Comparison of ENCODE assay signal across 27 cellular contexts in the genomic region with DNA sequence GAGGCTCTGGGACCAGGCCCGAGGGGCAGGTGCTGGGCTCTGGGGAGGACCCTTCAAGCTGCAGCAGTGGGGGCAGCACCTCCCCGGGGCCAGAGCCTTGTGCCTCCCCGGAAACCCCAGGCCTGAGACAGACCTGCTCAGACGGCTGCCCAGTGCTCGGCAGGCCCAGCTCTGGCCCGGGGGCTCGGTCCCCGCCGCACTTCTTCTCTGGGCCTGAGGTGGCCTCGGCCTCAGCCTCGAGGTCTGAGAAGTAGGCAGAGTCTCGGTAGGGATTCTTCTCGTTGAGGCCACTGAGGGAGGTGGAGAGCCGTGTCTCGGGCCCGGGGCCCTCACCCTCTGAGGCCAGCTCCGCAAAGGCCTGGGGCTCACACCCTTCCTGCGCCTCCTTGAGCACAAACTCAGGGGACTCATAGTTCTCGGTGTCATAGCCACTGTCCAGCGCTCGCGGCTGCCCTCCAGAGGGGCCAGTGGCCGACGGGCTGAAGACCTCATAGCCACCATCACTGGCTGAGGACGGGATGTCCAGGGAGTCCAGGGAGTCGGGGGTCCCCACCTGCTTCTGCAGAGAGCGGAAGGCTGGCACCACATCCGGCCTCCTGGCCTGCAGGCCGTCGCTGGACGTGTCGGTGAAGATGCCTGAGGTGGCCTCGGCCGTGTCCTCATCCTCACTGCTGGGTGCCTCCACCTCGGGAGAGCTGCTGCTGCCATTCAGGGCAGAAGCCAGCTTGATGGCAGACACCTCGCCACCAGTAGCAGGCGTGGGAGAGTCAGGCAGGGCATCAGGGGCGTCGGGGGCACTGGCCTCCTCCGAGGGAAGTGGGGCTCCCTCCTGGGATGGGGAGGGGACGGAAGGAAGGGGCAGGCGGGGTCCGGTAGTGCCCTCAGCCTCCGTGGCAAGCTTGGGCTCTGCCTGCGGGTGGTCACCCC. TPM values are rescaled to one million over a fixed set of nuclear protein-coding genes. Genes with fewer than 3 reads are reported as not detected.
DNase-seq lines count a peak whose midpoint lies in the region; ATAC-seq and TF ChIP-seq lines count a peak whose summit lies in the region.
"Had no signal": no experiment of that assay in that cellular context is flagged by ENCODE, and none has a peak within 500 bp of the region (broad histone marks: within the 10 kb centered on the region; RNA-seq: fewer than 3 reads in every experiment).

No MANE protein-coding gene starts in this region.

- H3K9me3 ChIP-seq in CD8-positive, alpha-beta T cell (ENCODE audit: low read length) = no peaks in the 10 kb centered on the region
- H3K9me3 ChIP-seq in HUES64 (ENCODE audit: insufficient read depth, low read depth, low read length) (no peaks in the 10 kb centered on the region), smooth muscle cell (replicated peaks; ENCODE audit: low read depth) (no peaks in the 10 kb centered on the region)
- H3K9me3 ChIP-seq: heart left ventricle, testis had no signal

- no peaks in the 10 kb centered on the region for H3K9me3 Mint-ChIP-seq in CD8-positive, alpha-beta T cell
- H3K9me3 Mint-ChIP-seq: activated T-cell treated with anti-CD3 and anti-CD28 coated beads, Interleukin-2, amount 50 U/mL, for 4 hours; mesothelial cell of epicardium; nephron had no signal

- no peak for TF ChIP-seq CTCF in CD8-positive, alpha-beta T cell (IDR thresholded peaks at IDR 0.05)
- TF ChIP-seq CTCF in smooth muscle cell (IDR thresholded peaks at IDR 0.05; ENCODE audit: borderline replicate concordance, insufficient read depth, poor library complexity, severe bottlenecking) = no peak

- H3K4me3 ChIP-seq in CD8-positive, alpha-beta T cell (ENCODE audit: low read depth, low read length) = no peak overlapping the region
- H3K4me3 ChIP-seq in HUES64 (ENCODE audit: low read length) = no peak overlapping the region
- no peak overlapping the region for H3K4me3 ChIP-seq in smooth muscle cell

- ATAC-seq in CD8-positive, alpha-beta T cell = no peak
- ATAC-seq in GM18858 (IDR thresholded peaks at IDR 0.05; ENCODE audit: unreplicated experiment) (no peak), GM21825 (IDR thresholded peaks at IDR 0.05; ENCODE audit: unreplicated experiment) (no peak)
- ATAC-seq: activated CD4-positive, alpha-beta T cell treated with anti-CD3 and anti-CD28 coated beads for 36 hours; activated T-cell treated with anti-CD3 and anti-CD28 coated beads, Interleukin-2, amount 50 U/mL, for 4 hours; heart left ventricle had no signal

- 90% methylated on average over 45 of the region's 45 CpGs for WGBS in HUES64
- WGBS in smooth muscle cell (ENCODE audit: low lambda C conversion rate) = 91% methylated on average over 40 of the region's 45 CpGs

- no peak overlapping the region for H3K9ac ChIP-seq in HUES64 (ENCODE audit: low read depth, low read length)
- no peak overlapping the region for H3K9ac ChIP-seq in smooth muscle cell (ENCODE audit: low read depth)

- POLR2A ChIA-PET in CD8-positive, alpha-beta T cell (lab: Charles Lee) = no interaction called here

- no peak overlapping the region for H3K27ac ChIP-seq in CD8-positive, alpha-beta T cell (ENCODE audit: low read depth, low read length)
- H3K27ac ChIP-seq in HUES64 (ENCODE audit: low read depth, low read length) (peak overlapping the region; percentile 49; the same call in 1 of the 2 replicates), cingulate gyrus (ENCODE audit: low read depth, low read length) (peak overlapping the region; percentile 19), smooth muscle cell (ENCODE audit: low read depth) (peak overlapping the region; percentile 15)
- H3K27ac ChIP-seq: epithelial cell of prostate, heart left ventricle had no signal

- H3K4me2 ChIP-seq in smooth muscle cell = no peak overlapping the region

- H3K27me3 Mint-ChIP-seq in CD8-positive, alpha-beta T cell (ENCODE audit: low read depth) = peaks cover 4% of the 10 kb centered on the region
- H3K27me3 Mint-ChIP-seq: activated CD4-positive, alpha-beta T cell treated with anti-CD3 and anti-CD28 coated beads for 36 hours had no signal

- CTCF ChIA-PET in CD8-positive, alpha-beta T cell (lab: Charles Lee) = no interaction called here

- H3K4me3 Mint-ChIP-seq in CD8-positive, alpha-beta T cell = peak overlapping the region; percentile 11
- H3K4me3 Mint-ChIP-seq: activated CD4-positive, alpha-beta T cell treated with anti-CD3 and anti-CD28 coated beads for 36 hours; activated T-cell treated with anti-CD3 and anti-CD28 coated beads, Interleukin-2, amount 50 U/mL, for 4 hours; mesothelial cell of epicardium; nephron had no signal

- H3K4me1 Mint-ChIP-seq in CD8-positive, alpha-beta T cell (ENCODE audit: low read depth) = peaks cover 6% of the 10 kb centered on the region
- H3K4me1 Mint-ChIP-seq: activated CD4-positive, alpha-beta T cell treated with anti-CD3 and anti-CD28 coated beads for 36 hours; nephron had no signal

- no peak for DNase-seq in CD8-positive, alpha-beta T cell
- no peak for DNase-seq in smooth muscle cell (lab: John Stamatoyannopoulos, UW; ENCODE audit: unreplicated experiment)
- no peak for DNase-seq in NCI-H510A treated with DMSO at 0.1 percent for 48 hours (lab: John Stamatoyannopoulos, UW)
- DNase-seq: activated CD4-positive, alpha-beta T cell treated with anti-CD3 and anti-CD28 coated beads for 36 hours; activated naive CD4-positive, alpha-beta T cell treated with anti-CD3 and anti-CD28 coated beads, Interleukin-2, amount 50 U/mL, for 16 hours; activated T-cell treated with anti-CD3 and anti-CD28 coated beads, Interleukin-2, amount 50 U/mL, for 4 hours; aorta; dermis blood vessel endothelial cell; DMS79 treated with DMSO at 0.1 percent for 48 hours; heart left ventricle; NCI-H187; NCI-H226; NCI-H774; OCI-M1; SIG-M5; T-helper 1 cell had no signal

- H2AFZ ChIP-seq in smooth muscle cell (ENCODE audit: low read depth) = no peak overlapping the region

- H3K27ac Mint-ChIP-seq in CD8-positive, alpha-beta T cell = no peak overlapping the region
- H3K27ac Mint-ChIP-seq: activated CD4-positive, alpha-beta T cell treated with anti-CD3 and anti-CD28 coated beads for 36 hours; mesothelial cell of epicardium; nephron had no signal

- H3K79me2 ChIP-seq in smooth muscle cell (ENCODE audit: low read depth) = no peaks in the 10 kb centered on the region

- intact Hi-C loops in CD8-positive, alpha-beta T cell (cut with DNase I, micrococcal nuclease) = no loop called here

- H3K36me3 Mint-ChIP-seq in CD8-positive, alpha-beta T cell = no peaks in the 10 kb centered on the region
- H3K36me3 Mint-ChIP-seq: mesothelial cell of epicardium had no signal

- H3K27me3 ChIP-seq in CD8-positive, alpha-beta T cell (ENCODE audit: insufficient read depth, low read length) = no peaks in the 10 kb centered on the region
- H3K27me3 ChIP-seq in HUES64 (ENCODE audit: insufficient read depth, low read length) (no peaks in the 10 kb centered on the region), smooth muscle cell (ENCODE audit: low read depth) (no peaks in the 10 kb centered on the region)
- H3K27me3 ChIP-seq: testis had no signal

- H3K36me3 ChIP-seq in CD8-positive, alpha-beta T cell (ENCODE audit: insufficient read depth, low read length) = no peaks in the 10 kb centered on the region
- H3K36me3 ChIP-seq in HUES64 (ENCODE audit: insufficient read depth, low read length) (no peaks in the 10 kb centered on the region), smooth muscle cell (ENCODE audit: low read depth) (no peaks in the 10 kb centered on the region)

- H4K20me1 ChIP-seq in smooth muscle cell (ENCODE audit: low read depth) = no peaks in the 10 kb centered on the region

- H3F3A ChIP-seq in smooth muscle cell (ENCODE audit: low read depth) = no peaks in the 10 kb centered on the region

- peaks cover 6% of the 10 kb centered on the region for H3K4me1 ChIP-seq in CD8-positive, alpha-beta T cell (ENCODE audit: insufficient read depth, low read length)
- H3K4me1 ChIP-seq in HUES64 (ENCODE audit: insufficient read depth, low read length) (no peaks in the 10 kb centered on the region), smooth muscle cell (ENCODE audit: low read depth) (no peaks in the 10 kb centered on the region)
- H3K4me1 ChIP-seq: testis had no signal

RNA-seq across cellular contexts. Expression of a gene that starts 44.3 kb away (rescaled TPM):
- not detected for total RNA-seq in CD8-positive, alpha-beta T cell
- polyA plus RNA-seq in HUES64 (2013, experiment 1 of 2) = not detected
- polyA plus RNA-seq in HUES64 (2013, experiment 2 of 2) = not detected
- total RNA-seq in smooth muscle cell = not detected in 2 replicates
- not detected in 2 replicates for polyA plus RNA-seq in smooth muscle cell
- total RNA-seq: activated CD4-positive, alpha-beta T cell treated with anti-CD3 and anti-CD28 coated beads for 36 hours; activated CD8-positive, alpha-beta memory T cell treated with anti-CD3 and anti-CD28 coated beads for 36 hours; activated T-cell treated with anti-CD3 and anti-CD28 coated beads, Interleukin-2, amount 50 U/mL, for 4 hours; aorta; cardiac septum; dermis blood vessel endothelial cell; fibroblast of villous mesenchyme; heart left ventricle; testis had no signal
- polyA plus RNA-seq: aorta, heart left ventricle had no signal

RNA-seq across cellular contexts. Expression of a gene that starts 45.1 kb away (rescaled TPM):
- total RNA-seq in CD8-positive, alpha-beta T cell = under 1 TPM; 0.30 to 0.72 TPM
- polyA plus RNA-seq in HUES64 (2013, experiment 1 of 2) = 1.1 TPM
- 1.2 TPM for polyA plus RNA-seq in HUES64 (2013, experiment 2 of 2)
- total RNA-seq in smooth muscle cell = 0.13 and 0.67 TPM in 2 replicates
- polyA plus RNA-seq in smooth muscle cell = 0.61 TPM in 2 replicates
